Comparison of ENCODE assay signal across 8 cellular contexts in genomic region chr11:67468835-67469811, GRCh38. TPM values are rescaled to one million over a fixed set of nuclear protein-coding genes. Genes with fewer than 3 reads are reported as not detected.
DNase-seq lines count a peak whose midpoint lies in the region; ATAC-seq and TF ChIP-seq lines count a peak whose summit lies in the region.

TMEM134 (minus strand) TSS chr11:67469251; CDS start chr11:67469192, 59 bp downstream.

- in situ Hi-C loops in GM18951 (cut with MboI; ENCODE audit: low sequenced_read_pairs, unreplicated experiment) = no loop called here

- TF ChIP-seq POLR2A in GM18951 (IDR thresholded peaks at IDR 0.05; ENCODE audit: extremely low read depth, insufficient read depth, insufficient read length) = peak; percentile 86

- peak within 1 kb of the TSS; percentile 96 for H3K27ac ChIP-seq in cingulate gyrus (ENCODE audit: low read depth, low read length)
- H3K27ac ChIP-seq in layer of hippocampus (ENCODE audit: low read depth, low read length) = peak within 1 kb of the TSS; percentile 85

- peak; percentile 77 for DNase-seq in AG09319 (ENCODE audit: extremely low read depth, low read depth)
- peak; percentile 80 for DNase-seq in NCI-H460 (ENCODE audit: extremely low read depth, low read depth)
- DNase-seq in activated CD4-positive, alpha-beta T cell treated with anti-CD3 and anti-CD28 coated beads for 48 hours = peak; percentile 94
- peak; percentile 86 to 95 (median 89) for DNase-seq in stimulated activated CD4-positive, alpha-beta T cell treated with anti-CD3 and anti-CD28 coated beads, Interleukin-1b, Interleukin-23, amount 100 ng/mL, for 24 hours (ENCODE audit: low read depth in 4 of 4, low spot score in 1 of 4)

- peak; percentile 68 for ATAC-seq in HG03280 (IDR thresholded peaks at IDR 0.05; ENCODE audit: unreplicated experiment)

- H3K27me3 ChIP-seq in layer of hippocampus (ENCODE audit: control insufficient read depth, insufficient read depth, low read length) = no peaks in the 10 kb centered on the region

- TF ChIP-seq CTCF in AG09319 (IDR thresholded peaks at IDR 0.05; ENCODE audit: low read depth, low read length) = peak; percentile 44

RNA-seq across cellular contexts. Expression of gene TMEM134, which starts in this region (rescaled TPM):
- 7.4 and 19.9 TPM in 2 replicates for total RNA-seq in NCI-H460 (2014; rRNA removed; shearing (Covaris generic))
- polyA plus RNA-seq in NCI-H460 (2014; cell fraction: nucleus; rRNA removed) = 126 and 260 TPM in 2 replicates

Comparison
In these comparisons a context has a peak if more than half of its experiments do, and no peak if none do; other contexts are left out.
1. Peak in every context shown above with its lines: DNase-seq, ATAC-seq and H3K27ac ChIP-seq.